In genomic region chr13:94433055-94433947, GRCh38 we compare ENCODE assay signal across 8 cellular contexts. TPM values are rescaled to one million over a fixed set of nuclear protein-coding genes. Genes with fewer than 3 reads are reported as not detected.
DNase-seq lines count a peak whose midpoint lies in the region; ATAC-seq and TF ChIP-seq lines count a peak whose summit lies in the region.

No MANE protein-coding gene starts in this region.

- no peak overlapping the region for H2AK5ac ChIP-seq in H9 (ENCODE audit: insufficient read length, low read length)

- no peak overlapping the region for H3K14ac ChIP-seq in H9 (ENCODE audit: insufficient read depth, low read length)

- H4K8ac ChIP-seq in H9 (replicated peaks; ENCODE audit: insufficient read length, low read depth, low read length): no peak overlapping the region

- H2BK15ac ChIP-seq in H9 (ENCODE audit: low read depth, low read length): no peak overlapping the region

- no peaks in the 10 kb centered on the region for H3K27me3 Mint-ChIP-seq in H9 (ENCODE audit: low read depth)

- H3K4ac ChIP-seq in H9 (ENCODE audit: low read depth, low read length): no peak overlapping the region

- H3K4me1 ChIP-seq in H9 (ENCODE audit: insufficient read depth, low read length): no peaks in the 10 kb centered on the region; the same call in 1 of the 2 replicates
- H3K4me1 ChIP-seq in heart left ventricle: peaks cover 0 to 8% (median 0%) of the 10 kb centered on the region in 12 donors
- H3K4me1 ChIP-seq in adrenal gland (replicated peaks in 1 of 2): no peaks in the 10 kb centered on the region
- peaks cover 0 to 17% (median 0%) of the 10 kb centered on the region in 3 donors for H3K4me1 ChIP-seq in esophagus squamous epithelium

- no peak overlapping the region for H3K56ac ChIP-seq in H9 (ENCODE audit: insufficient read length, low read depth, low read length)

- no peak overlapping the region for H4K5ac ChIP-seq in H9 (ENCODE audit: insufficient read length, low read depth, low read length)

- H3K18ac ChIP-seq in H9 (ENCODE audit: insufficient read length, low read depth, low read length): no peak overlapping the region

- intact Hi-C loops in heart left ventricle (cut with DNase I) (loop anchor here in 1 of 10 donors (10.0 kb wide), 1 partner anchor 112 kb away; no protein-coding TSS in a partner anchor), adrenal gland (cut with DNase I) (loop anchor here in 1 of 2 donors (5.0 kb wide), 1 partner anchor 184 kb away; no protein-coding TSS in a partner anchor), esophagus squamous epithelium (cut with DNase I) (no loop called here)

- H2BK20ac ChIP-seq in H9 (ENCODE audit: low read depth, low read length, poor library complexity, severe bottlenecking): no peak overlapping the region

- peak; percentile 36 for DNase-seq in GF-D8 (lab: John Stamatoyannopoulos, UW)
- DNase-seq in H9: peak; percentile 41
- peak; percentile 62 for DNase-seq in NCI-H2107 treated with DMSO at 0.1 percent for 48 hours (lab: John Stamatoyannopoulos, UW; ENCODE audit: unreplicated experiment)
- DNase-seq in heart left ventricle: no peak
- DNase-seq in adrenal gland: no peak
- DNase-seq in esophagus squamous epithelium (lab: John Stamatoyannopoulos, UW): no peak
- DNase-seq in MG63: no peak

- H3K9ac ChIP-seq in H9 (ENCODE audit: extremely low read depth, insufficient read length, low read length): no peak overlapping the region

- H3K79me1 ChIP-seq in H9 (ENCODE audit: insufficient read depth, low read depth, low read length, poor library complexity, severe bottlenecking): no peaks in the 10 kb centered on the region

- peak overlapping the region; percentile 27 to 48 (median 37); a peak in 3 of 7 replicates for H3K27ac Mint-ChIP-seq in H9

- H3K36me3 Mint-ChIP-seq in H9 (ENCODE audit: insufficient read depth in 1 of 3, low read depth in 3 of 3): no peaks in the 10 kb centered on the region

- no peaks in the 10 kb centered on the region for H3K9me3 Mint-ChIP-seq in H9

- H3K79me2 ChIP-seq in H9 (ENCODE audit: insufficient read depth, low read length): no peaks in the 10 kb centered on the region

- H2BK120ac ChIP-seq in H9 (ENCODE audit: low read depth, low read length, poor library complexity, severe bottlenecking): no peak overlapping the region

- no peaks in the 10 kb centered on the region for H3K36me3 ChIP-seq in heart left ventricle
- H3K36me3 ChIP-seq in adrenal gland (replicated peaks in 1 of 2): no peaks in the 10 kb centered on the region
- H3K36me3 ChIP-seq in esophagus squamous epithelium: no peaks in the 10 kb centered on the region
- no peaks in the 10 kb centered on the region for H3K36me3 ChIP-seq in MG63

- no CpG with 5 or more reads among the region's 18 CpGs for WGBS in H9 (ENCODE audit: extremely low coverage, insufficient read length, low lambda C conversion rate)
- WGBS in heart left ventricle, 4 donors: 24 to 37% (median 30%) methylated on average over 18 of the region's 18 CpGs
- WGBS in adrenal gland, 4 donors: 58 to 68% (median 67%) methylated on average over 18 of the region's 18 CpGs
- 67 to 76% methylated on average over 18 of the region's 18 CpGs for WGBS in esophagus squamous epithelium, 2 donors

- H2BK5ac ChIP-seq in H9 (ENCODE audit: insufficient read length, low read length): no peak overlapping the region

- no peak overlapping the region for H3T11ph ChIP-seq in H9 (ENCODE audit: low read length)

- no peaks in the 10 kb centered on the region for H3K9me3 ChIP-seq in H9 (ENCODE audit: control insufficient read depth, low read depth, low read length)
- H3K9me3 ChIP-seq in heart left ventricle: no peaks in the 10 kb centered on the region
- H3K9me3 ChIP-seq in adrenal gland (replicated peaks in 1 of 3): no peaks in the 10 kb centered on the region
- H3K9me3 ChIP-seq in esophagus squamous epithelium: no peaks in the 10 kb centered on the region
- H3K9me3 ChIP-seq in MG63: no peaks in the 10 kb centered on the region

- H3K4me2 ChIP-seq in H9 (ENCODE audit: insufficient read depth, insufficient read length, low read length): no peak overlapping the region

- no peak for TF ChIP-seq POLR2A in heart left ventricle (IDR thresholded peaks at IDR 0.05)
- no peak for TF ChIP-seq POLR2A in adrenal gland (IDR thresholded peaks at IDR 0.05)
- no peak for TF ChIP-seq POLR2A in esophagus squamous epithelium (IDR thresholded peaks at IDR 0.05)

- peaks cover 13 to 15% of the 10 kb centered on the region in 2 experiments for H3K4me1 Mint-ChIP-seq in H9

- TF ChIP-seq CTCF in H9 (conservative IDR thresholded peaks at IDR 0.05): no peak
- no peak for TF ChIP-seq CTCF in heart left ventricle (IDR thresholded peaks at IDR 0.05)
- no peak for TF ChIP-seq CTCF in adrenal gland (IDR thresholded peaks at IDR 0.05)
- TF ChIP-seq CTCF in esophagus squamous epithelium (IDR thresholded peaks at IDR 0.05): no peak

- H3K23me2 ChIP-seq in H9 (ENCODE audit: insufficient read length, low read depth, low read length, poor library complexity, severe bottlenecking): no peaks in the 10 kb centered on the region

- H3K23ac ChIP-seq in H9 (ENCODE audit: insufficient read length, low read depth, low read length): no peak overlapping the region

- H3K27me3 ChIP-seq in H9 (ENCODE audit: insufficient read depth, low read length) (no peaks in the 10 kb centered on the region), heart left ventricle (peaks cover 0 to 3% (median 0%) of the 10 kb centered on the region in 9 donors), adrenal gland (no peaks in the 10 kb centered on the region), esophagus squamous epithelium (no peaks in the 10 kb centered on the region), MG63 (peaks cover 3% of the 10 kb centered on the region; the same call in 1 of the 2 replicates)

- H2AFZ ChIP-seq in H9 (ENCODE audit: low read length): no peak overlapping the region

- no peak overlapping the region for H4K91ac ChIP-seq in H9 (ENCODE audit: insufficient read length, low read depth, low read length)

- H3K27ac ChIP-seq in H9 (ENCODE audit: insufficient read length, low read depth, low read length): no peak overlapping the region
- no peak overlapping the region for H3K27ac ChIP-seq in heart left ventricle
- no peak overlapping the region for H3K27ac ChIP-seq in adrenal gland
- H3K27ac ChIP-seq in esophagus squamous epithelium: no peak overlapping the region

- H3K4me3 ChIP-seq in heart left ventricle (peak overlapping the region in 3 of 12 donors; percentile 12 to 18 (median 18)), adrenal gland (no peak overlapping the region), esophagus squamous epithelium (no peak overlapping the region), MG63 (no peak overlapping the region)

- peak in 3 of 4 donors; percentile 54 to 77 (median 70) for ATAC-seq in heart left ventricle
- ATAC-seq in GM19467 (IDR thresholded peaks at IDR 0.05; ENCODE audit: unreplicated experiment): no peak

- no peaks in the 10 kb centered on the region for H4K20me1 ChIP-seq in H9 (ENCODE audit: control insufficient read depth, insufficient read depth, insufficient read length)

- H2BK12ac ChIP-seq in H9 (ENCODE audit: insufficient read length, low read depth, low read length): peak overlapping the region; percentile 25

- no peak overlapping the region for H3K4me3 Mint-ChIP-seq in H9

RNA-seq across cellular contexts. Expression of gene DCT, which starts 46.2 kb away (rescaled TPM):
- total RNA-seq in H9 (2021): not detected in 2 replicates
- under 1 TPM in 8 of 9 donors, not detected in 1; 0.11 to 0.88 (median 0.25) TPM for total RNA-seq in heart left ventricle
- polyA plus RNA-seq in heart left ventricle: not detected
- 1 to 10 TPM in 4 of 8 donors, under 1 TPM in 4; 0.18 to 3.0 (median 0.94) TPM for total RNA-seq in adrenal gland
- polyA plus RNA-seq in adrenal gland: 1 to 10 TPM in 1 of 3 donors, under 1 TPM in 2; 0.40 to 1.1 (median 0.80) TPM
- not detected for total RNA-seq in esophagus squamous epithelium
- total RNA-seq in MG63 (2014; rRNA removed; shearing (Covaris generic); ENCODE audit: low replicate concordance): not detected in 2 replicates

Comparison
In these comparisons a context has a peak if more than half of its experiments do, and no peak if none do; other contexts are left out.
1. DNase-seq: peak in GF-D8 (single experiment), H9 (single experiment) and NCI-H2107 treated with DMSO at 0.1 percent for 48 hours (single experiment); none in heart left ventricle (0 of 5), adrenal gland (0 of 7), esophagus squamous epithelium (single experiment) and MG63 (single experiment).